In genomic region chr3:30354513-30354912, GRCh38 we compare ENCODE assay signal across 11 cellular contexts.
DNase-seq lines count a peak whose midpoint lies in the region; ATAC-seq and FAIRE-seq lines count a peak whose summit lies in the region.
"Had no signal": no experiment of that assay in that cellular context is flagged by ENCODE, and none has a peak within 500 bp of the region (broad histone marks: within the 10 kb centered on the region; RNA-seq: fewer than 3 reads in every experiment).

No MANE protein-coding gene starts in this region.

- peaks cover 63% of the 10 kb centered on the region for H3K4me1 Mint-ChIP-seq in T-helper 2 cell treated with Interferon-gamma antibody and Interleukin-4, amounts not matched to agents 5 μg/mL and 100 μg/mL, for 36 hours (ENCODE audit: low read depth)

- peak overlapping the region; percentile 76 for H3K4me3 Mint-ChIP-seq in T-helper 2 cell treated with Interferon-gamma antibody and Interleukin-4, amounts not matched to agents 5 μg/mL and 100 μg/mL, for 36 hours

- no peak for DNase-seq in T-helper 2 cell treated with Interferon-gamma antibody and Interleukin-4, amounts not matched to agents 5 μg/mL and 100 μg/mL, for 36 hours (ENCODE audit: low spot score)
- DNase-seq in T-helper 2 cell = no peak
- DNase-seq in left colon = no peak
- no peak for DNase-seq in NCI-H2171 treated with DMSO at 0.1 percent for 48 hours (lab: John Stamatoyannopoulos, UW)
- DNase-seq: HCEC 1CT, MG63 had no signal

- peak overlapping the region; percentile 26 for H3K27ac ChIP-seq in stomach smooth muscle (ENCODE audit: low read length)

- peak; percentile 58 for FAIRE-seq in TTC549 (lab: Jason Lieb, UNC)

- H3K4me3 ChIP-seq in stomach smooth muscle (ENCODE audit: low read length in 2 of 2) = peak overlapping the region in 1 of 2 donors; percentile 18
- H3K4me3 ChIP-seq: MG63 had no signal

- ATAC-seq in left colon (peak; percentile 15), GM21381 (IDR thresholded peaks at IDR 0.05; ENCODE audit: unreplicated experiment) (no peak), HG02852 (IDR thresholded peaks at IDR 0.05; ENCODE audit: unreplicated experiment) (no peak)

- H3K9me3 ChIP-seq in stomach smooth muscle (ENCODE audit: control insufficient read depth in 2 of 2, low read length in 2 of 2) = no peaks in the 10 kb centered on the region
- H3K9me3 ChIP-seq: MG63 had no signal

- H3K9me3 Mint-ChIP-seq in T-helper 2 cell treated with Interferon-gamma antibody and Interleukin-4, amounts not matched to agents 5 μg/mL and 100 μg/mL, for 36 hours = no peaks in the 10 kb centered on the region
- H3K9me3 Mint-ChIP-seq: activated T-cell treated with anti-CD3 and anti-CD28 coated beads, Interleukin-2, amount 50 U/mL, for 72 hours had no signal

- no peaks in the 10 kb centered on the region for H3K36me3 ChIP-seq in stomach smooth muscle (ENCODE audit: control insufficient read depth in 2 of 2, insufficient read depth in 2 of 2, low read length in 2 of 2)
- H3K36me3 ChIP-seq: MG63 had no signal

- no peaks in the 10 kb centered on the region for H3K27me3 ChIP-seq in stomach smooth muscle (ENCODE audit: control insufficient read depth in 1 of 2, insufficient read depth in 2 of 2, low read length in 2 of 2)
- H3K27me3 ChIP-seq: MG63 had no signal

- H3K4me1 ChIP-seq in stomach smooth muscle (ENCODE audit: control insufficient read depth, insufficient read depth, low read length) = peaks cover 13% of the 10 kb centered on the region

- H3K9ac ChIP-seq in stomach smooth muscle (ENCODE audit: low read length in 2 of 2) = no peak overlapping the region

- peaks cover 5% of the 10 kb centered on the region for H3K36me3 Mint-ChIP-seq in T-helper 2 cell treated with Interferon-gamma antibody and Interleukin-4, amounts not matched to agents 5 μg/mL and 100 μg/mL, for 36 hours (ENCODE audit: low read depth)

- intact Hi-C loops in left colon (cut with DNase I, micrococcal nuclease) = no loop called here

- peaks cover 16% of the 10 kb centered on the region for H3K27me3 Mint-ChIP-seq in T-helper 2 cell treated with Interferon-gamma antibody and Interleukin-4, amounts not matched to agents 5 μg/mL and 100 μg/mL, for 36 hours (ENCODE audit: low read depth)

- no peak overlapping the region for H3K27ac Mint-ChIP-seq in T-helper 2 cell treated with Interferon-gamma antibody and Interleukin-4, amounts not matched to agents 5 μg/mL and 100 μg/mL, for 36 hours
